In the genomic region with DNA sequence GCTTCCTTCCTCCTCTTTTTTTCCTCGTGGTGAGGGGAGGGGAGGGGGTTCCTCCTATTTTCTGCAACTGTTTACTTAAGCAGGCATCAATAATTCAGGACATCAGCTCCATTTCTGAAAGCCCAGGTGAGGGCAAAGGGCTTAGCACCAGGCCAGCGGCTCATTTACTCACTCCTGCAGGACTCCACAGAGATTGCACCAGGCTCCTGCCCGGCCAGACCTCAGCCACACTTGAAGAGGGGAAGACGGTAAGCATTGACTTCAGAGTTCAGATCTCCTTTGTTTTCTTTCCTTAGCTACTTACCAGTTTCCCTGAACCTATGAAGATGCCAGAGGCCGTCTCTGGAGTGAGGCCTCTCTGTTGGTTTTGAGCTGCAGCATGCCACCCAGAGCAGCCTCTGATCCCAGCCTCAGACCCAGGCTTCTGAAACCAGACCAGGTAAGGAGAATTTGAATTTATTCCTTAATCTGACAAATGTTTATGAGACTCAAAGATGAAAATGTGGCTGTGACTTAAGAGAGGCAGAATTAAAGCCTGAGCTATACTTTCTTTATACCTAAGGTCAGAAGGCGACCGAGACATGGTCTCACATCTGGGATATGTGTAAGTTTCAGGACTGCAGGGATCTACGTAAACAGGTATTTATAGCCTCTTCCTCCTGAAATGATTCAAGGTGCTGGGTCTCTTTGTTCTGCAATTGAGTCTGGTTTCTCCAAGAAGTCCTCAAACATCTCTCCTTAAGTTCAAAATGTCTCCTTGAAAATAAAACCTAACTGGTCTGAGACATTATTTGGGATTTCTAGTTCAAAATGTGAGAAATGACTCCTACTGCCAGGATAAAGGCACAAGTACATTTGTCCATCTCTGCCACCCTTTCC, we compare ENCODE assay signal across 16 cellular contexts.
"Had no signal": no experiment of that assay in that cellular context is flagged by ENCODE, and none has a peak within 500 bp of the region (broad histone marks: within the 10 kb centered on the region; RNA-seq: fewer than 3 reads in every experiment).

No MANE protein-coding gene starts in this region.

- H3K36me3 ChIP-seq: breast epithelium, esophagus squamous epithelium, ovary, tibial nerve, uterus had no signal

- H3K27me3 ChIP-seq: breast epithelium, ovary, tibial nerve, uterus had no signal

- DNase-seq: activated CD4-positive, alpha-beta T cell treated with anti-CD3 and anti-CD28 coated beads for 36 hours; activated CD4-positive, alpha-beta T cell treated with anti-CD3 and anti-CD28 coated beads, Interleukin-2, amount 50 U/mL, for 48 hours; activated gamma-delta T cell; cortex of kidney; esophagus squamous epithelium; immature natural killer cell; naive thymus-derived CD8-positive, alpha-beta T cell; ovary; psoas muscle; right cardiac atrium; stimulated activated CD4-positive, alpha-beta T cell treated with anti-CD3 and anti-CD28 coated beads, Interleukin-2, amount 100 ng/mL, for 24 hours; uterus had no signal

- H3K9me3 ChIP-seq: breast epithelium, esophagus squamous epithelium, ovary, psoas muscle, tibial nerve, uterus had no signal

- H3K27ac ChIP-seq: breast epithelium, esophagus squamous epithelium, ovary, psoas muscle, tibial nerve, uterus had no signal

- H3K4me3 ChIP-seq: breast epithelium, esophagus squamous epithelium, ovary, psoas muscle, tibial nerve, uterus had no signal

- ATAC-seq: activated CD4-positive, alpha-beta T cell treated with anti-CD3 and anti-CD28 coated beads for 36 hours; naive thymus-derived CD8-positive, alpha-beta T cell; psoas muscle; right cardiac atrium had no signal

- FAIRE-seq: astrocyte, TTC549 had no signal

- H3K4me1 ChIP-seq: breast epithelium had no signal
